Comparison of ENCODE assay signal across 15 cellular contexts in genomic region chr18:79540914-79541301, GRCh38.
"Had no signal": no experiment of that assay in that cellular context is flagged by ENCODE, and none has a peak within 500 bp of the region (broad histone marks: within the 10 kb centered on the region; RNA-seq: fewer than 3 reads in every experiment).

No MANE protein-coding gene starts in this region.

- ATAC-seq: activated CD8-positive, alpha-beta T cell treated with anti-CD3 and anti-CD28 coated beads for 36 hours; activated naive CD8-positive, alpha-beta T cell treated with anti-CD3 and anti-CD28 coated beads, Interleukin-2, amount 50 U/mL, for 24 hours; right cardiac atrium had no signal

- H3K4me3 ChIP-seq: ascending aorta, heart left ventricle, SJSA1, thoracic aorta, vagina had no signal

- DNase-seq: activated CD8-positive, alpha-beta T cell treated with anti-CD3 and anti-CD28 coated beads for 36 hours; activated naive CD4-positive, alpha-beta T cell treated with Interleukin-2 at 50 U/mL for 16 hours; activated naive CD8-positive, alpha-beta T cell treated with anti-CD3 and anti-CD28 coated beads, Interleukin-2, amount 50 U/mL, for 24 hours; stimulated activated CD4-positive, alpha-beta T cell treated with anti-CD3 and anti-CD28 coated beads, Interleukin-1b, Interleukin-23, amount 100 ng/mL, for 48 hours; stimulated activated naive CD4-positive, alpha-beta T cell; SW 1271 had no signal

- H3K4me1 ChIP-seq: ascending aorta, SJSA1 had no signal

- H3K36me3 ChIP-seq: ascending aorta, heart left ventricle, neutrophil, SJSA1, thoracic aorta, vagina had no signal

- H3K4me3 Mint-ChIP-seq: activated CD8-positive, alpha-beta T cell treated with anti-CD3 and anti-CD28 coated beads for 36 hours; activated naive CD8-positive, alpha-beta T cell treated with anti-CD3 and anti-CD28 coated beads, Interleukin-2, amount 50 U/mL, for 24 hours; dendritic cell treated with granulocyte-macrophage colony-stimulating factor and Interleukin-4, amounts not matched to agents 40 ng/mL and 50 ng/mL, for 4 days; T-helper 2 cell treated with Interferon-gamma antibody and Interleukin-4, amounts not matched to agents 5 μg/mL and 100 μg/mL, for 36 hours had no signal

- H3K27me3 Mint-ChIP-seq: activated CD8-positive, alpha-beta T cell treated with anti-CD3 and anti-CD28 coated beads for 36 hours; activated naive CD8-positive, alpha-beta T cell treated with anti-CD3 and anti-CD28 coated beads, Interleukin-2, amount 50 U/mL, for 24 hours had no signal

- H3K27me3 ChIP-seq: ascending aorta, heart left ventricle, SJSA1, vagina had no signal

- H3K27ac Mint-ChIP-seq: activated CD8-positive, alpha-beta T cell treated with anti-CD3 and anti-CD28 coated beads for 36 hours; activated naive CD8-positive, alpha-beta T cell treated with anti-CD3 and anti-CD28 coated beads, Interleukin-2, amount 50 U/mL, for 24 hours; dendritic cell treated with granulocyte-macrophage colony-stimulating factor and Interleukin-4, amounts not matched to agents 40 ng/mL and 50 ng/mL, for 4 days; T-helper 2 cell treated with Interferon-gamma antibody and Interleukin-4, amounts not matched to agents 5 μg/mL and 100 μg/mL, for 36 hours had no signal

- H3K27ac ChIP-seq: ascending aorta, heart left ventricle, neutrophil, SJSA1, thoracic aorta, vagina had no signal

- H3K9me3 ChIP-seq: neutrophil, SJSA1, thoracic aorta, vagina had no signal

- H3K4me1 Mint-ChIP-seq: activated naive CD8-positive, alpha-beta T cell treated with anti-CD3 and anti-CD28 coated beads, Interleukin-2, amount 50 U/mL, for 24 hours had no signal
